In genomic region chr9:135500525-135501260, GRCh38 we compare ENCODE assay signal across 8 cellular contexts. TPM values are rescaled to one million over a fixed set of nuclear protein-coding genes. Genes with fewer than 3 reads are reported as not detected.
DNase-seq lines count a peak whose midpoint lies in the region; ATAC-seq and TF ChIP-seq lines count a peak whose summit lies in the region.

TSS of gene MRPS2 (plus strand) at chr9:135500682. CDS start at chr9:135500711, 29 bp downstream.

- TF ChIP-seq CTCF in fibroblast of pulmonary artery (IDR thresholded peaks at IDR 0.05; ENCODE audit: low read length, missing control alignments): peak; percentile 43
- TF ChIP-seq CTCF in nephron progenitor cell (IDR thresholded peaks at IDR 0.05): peak; percentile 74

- peak within 1 kb of the TSS; percentile 97 for H3K4me3 ChIP-seq in HUES64 (ENCODE audit: low read length)
- H3K4me3 ChIP-seq in fibroblast of pulmonary artery (replicated peaks; ENCODE audit: low read depth, low read length): peak within 1 kb of the TSS; percentile 81

- peak within 1 kb of the TSS; percentile 63 for H3K27ac ChIP-seq in HUES64 (ENCODE audit: low read depth, low read length)

- H3K36me3 Mint-ChIP-seq in activated T-helper 2 cell treated with anti-CD3 and anti-CD28 coated beads, Interferon-gamma antibody, Interleukin-2, Interleukin-4, amounts not matched to agents 10 μg/mL and 5 μg/mL and 100 μg/mL, durations not matched to agents 14 hours and 24 hours and 36 hours (ENCODE audit: low read depth): peaks cover 38% of the 10 kb centered on the region
- H3K36me3 Mint-ChIP-seq in nephron progenitor cell (ENCODE audit: low read depth): peaks cover 17% of the 10 kb centered on the region
- peaks cover 25% of the 10 kb centered on the region for H3K36me3 Mint-ChIP-seq in stimulated activated naive CD8-positive, alpha-beta T cell treated with anti-CD3 and anti-CD28 coated beads, Interleukin-15, Interleukin-2, amounts not matched to agents 100 ng/mL and 50 ng/mL, for 24 hours (ENCODE audit: low read depth)

- H3K9me3 ChIP-seq in HUES64 (ENCODE audit: insufficient read depth, low read depth, low read length): no peaks in the 10 kb centered on the region

- peak within 1 kb of the TSS; percentile 98 for H3K9ac ChIP-seq in HUES64 (ENCODE audit: low read depth, low read length)

- 0 out of 2 replicates have a peak, but pooled peaks cover 7% of the 10 kb centered on the region for H3K27me3 ChIP-seq in HUES64 (ENCODE audit: insufficient read depth, low read length)

- peak; percentile 86 for ATAC-seq in GM21390 (IDR thresholded peaks at IDR 0.05; ENCODE audit: unreplicated experiment)

- under 1% methylated on average over 92 of the region's 92 CpGs for WGBS in HUES64

- peak; percentile 94 for DNase-seq in D341Med (ENCODE audit: low spot score)
- peak; percentile 96 for DNase-seq in RPMI8226
- DNase-seq in activated T-helper 2 cell treated with anti-CD3 and anti-CD28 coated beads, Interferon-gamma antibody, Interleukin-2, Interleukin-4, amounts not matched to agents 10 μg/mL and 5 μg/mL and 100 μg/mL, durations not matched to agents 14 hours and 24 hours and 36 hours (ENCODE audit: low spot score): peak; percentile 84
- peak; percentile 88 for DNase-seq in fibroblast of pulmonary artery (ENCODE audit: low read depth)
- peak; percentile 96 for DNase-seq in nephron progenitor cell

- H3K36me3 ChIP-seq in HUES64 (ENCODE audit: insufficient read depth, low read length): peaks cover 40% of the 10 kb centered on the region

- peak within 1 kb of the TSS; percentile 95 for H3K27ac Mint-ChIP-seq in activated T-helper 2 cell treated with anti-CD3 and anti-CD28 coated beads, Interferon-gamma antibody, Interleukin-2, Interleukin-4, amounts not matched to agents 10 μg/mL and 5 μg/mL and 100 μg/mL, durations not matched to agents 14 hours and 24 hours and 36 hours
- H3K27ac Mint-ChIP-seq in nephron progenitor cell: no peak within 1 kb of the TSS
- peak within 1 kb of the TSS; percentile 90 for H3K27ac Mint-ChIP-seq in stimulated activated naive CD8-positive, alpha-beta T cell treated with anti-CD3 and anti-CD28 coated beads, Interleukin-15, Interleukin-2, amounts not matched to agents 100 ng/mL and 50 ng/mL, for 24 hours

- peaks cover 7% of the 10 kb centered on the region for H3K27me3 Mint-ChIP-seq in activated T-helper 2 cell treated with anti-CD3 and anti-CD28 coated beads, Interferon-gamma antibody, Interleukin-2, Interleukin-4, amounts not matched to agents 10 μg/mL and 5 μg/mL and 100 μg/mL, durations not matched to agents 14 hours and 24 hours and 36 hours (ENCODE audit: low read depth)
- peaks cover 3% of the 10 kb centered on the region for H3K27me3 Mint-ChIP-seq in nephron progenitor cell (ENCODE audit: low read depth, poor library complexity)
- no peaks in the 10 kb centered on the region for H3K27me3 Mint-ChIP-seq in stimulated activated naive CD8-positive, alpha-beta T cell treated with anti-CD3 and anti-CD28 coated beads, Interleukin-15, Interleukin-2, amounts not matched to agents 100 ng/mL and 50 ng/mL, for 24 hours

- H3K4me1 Mint-ChIP-seq in activated T-helper 2 cell treated with anti-CD3 and anti-CD28 coated beads, Interferon-gamma antibody, Interleukin-2, Interleukin-4, amounts not matched to agents 10 μg/mL and 5 μg/mL and 100 μg/mL, durations not matched to agents 14 hours and 24 hours and 36 hours (ENCODE audit: low read depth): peaks cover 15% of the 10 kb centered on the region
- peaks cover 50% of the 10 kb centered on the region for H3K4me1 Mint-ChIP-seq in nephron progenitor cell
- peaks cover 18% of the 10 kb centered on the region for H3K4me1 Mint-ChIP-seq in stimulated activated naive CD8-positive, alpha-beta T cell treated with anti-CD3 and anti-CD28 coated beads, Interleukin-15, Interleukin-2, amounts not matched to agents 100 ng/mL and 50 ng/mL, for 24 hours (ENCODE audit: low read depth)

- H3K9me3 Mint-ChIP-seq in activated T-helper 2 cell treated with anti-CD3 and anti-CD28 coated beads, Interferon-gamma antibody, Interleukin-2, Interleukin-4, amounts not matched to agents 10 μg/mL and 5 μg/mL and 100 μg/mL, durations not matched to agents 14 hours and 24 hours and 36 hours: no peaks in the 10 kb centered on the region
- no peaks in the 10 kb centered on the region for H3K9me3 Mint-ChIP-seq in nephron progenitor cell
- H3K9me3 Mint-ChIP-seq in stimulated activated naive CD8-positive, alpha-beta T cell treated with anti-CD3 and anti-CD28 coated beads, Interleukin-15, Interleukin-2, amounts not matched to agents 100 ng/mL and 50 ng/mL, for 24 hours: no peaks in the 10 kb centered on the region

- intact Hi-C loops in activated T-helper 2 cell treated with anti-CD3 and anti-CD28 coated beads, Interferon-gamma antibody, Interleukin-2, Interleukin-4, amounts not matched to agents 10 μg/mL and 5 μg/mL and 100 μg/mL, durations not matched to agents 14 hours and 24 hours and 36 hours (cut with micrococcal nuclease): no loop called here

- 0 out of 2 replicates have a peak, but pooled peaks cover 8% of the 10 kb centered on the region for H3K4me1 ChIP-seq in HUES64 (ENCODE audit: insufficient read depth, low read length)

- H3K4me3 Mint-ChIP-seq in activated T-helper 2 cell treated with anti-CD3 and anti-CD28 coated beads, Interferon-gamma antibody, Interleukin-2, Interleukin-4, amounts not matched to agents 10 μg/mL and 5 μg/mL and 100 μg/mL, durations not matched to agents 14 hours and 24 hours and 36 hours (ENCODE audit: low read depth): peak within 1 kb of the TSS; percentile 90
- H3K4me3 Mint-ChIP-seq in nephron progenitor cell: peak within 1 kb of the TSS; percentile 88
- H3K4me3 Mint-ChIP-seq in stimulated activated naive CD8-positive, alpha-beta T cell treated with anti-CD3 and anti-CD28 coated beads, Interleukin-15, Interleukin-2, amounts not matched to agents 100 ng/mL and 50 ng/mL, for 24 hours: peak within 1 kb of the TSS; percentile 88

RNA-seq across cellular contexts. Expression of gene MRPS2, which starts in this region (rescaled TPM):
- polyA plus RNA-seq in HUES64 (2013, experiment 1 of 2): 65.9 TPM
- polyA plus RNA-seq in HUES64 (2013, experiment 2 of 2): 71.2 TPM
- total RNA-seq in activated T-helper 2 cell treated with anti-CD3 and anti-CD28 coated beads, Interferon-gamma antibody, Interleukin-2, Interleukin-4, amounts not matched to agents 10 μg/mL and 5 μg/mL and 100 μg/mL, durations not matched to agents 14 hours and 24 hours and 36 hours: 61.7 TPM in 2 replicates

Comparison
In these comparisons a context has a peak if more than half of its experiments do, and no peak if none do; other contexts are left out.
1. Peak in every context shown above with its lines: DNase-seq, ATAC-seq, H3K4me3 ChIP-seq and H3K27ac ChIP-seq.